In the genomic region with DNA sequence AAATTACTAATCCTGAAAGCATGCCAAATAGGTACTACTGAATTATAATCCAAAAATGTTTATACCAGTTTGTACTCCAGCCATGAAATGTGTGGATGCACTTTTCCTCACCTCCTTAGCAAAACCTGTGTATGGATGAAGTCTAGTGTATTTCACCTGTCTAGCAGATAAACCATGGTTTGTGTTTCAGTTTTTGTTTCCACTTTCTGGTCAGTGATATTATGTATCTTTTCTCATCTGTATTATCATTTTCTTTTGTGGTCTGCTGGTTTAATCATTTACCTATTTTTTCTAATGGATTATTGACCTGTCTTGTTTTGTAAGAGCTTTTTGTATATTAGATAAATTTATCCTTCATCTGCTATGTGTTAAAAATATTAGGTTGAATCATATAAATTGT, we compare ENCODE assay signal across 20 cellular contexts. TPM values are rescaled to one million over a fixed set of nuclear protein-coding genes. Genes with fewer than 3 reads are reported as not detected.
DNase-seq lines count a peak whose midpoint lies in the region; ATAC-seq and TF ChIP-seq lines count a peak whose summit lies in the region.
"Had no signal": no experiment of that assay in that cellular context is flagged by ENCODE, and none has a peak within 500 bp of the region (broad histone marks: within the 10 kb centered on the region; RNA-seq: fewer than 3 reads in every experiment).

No MANE protein-coding gene starts in this region.

- no peaks in the 10 kb centered on the region for H3K9me3 Mint-ChIP-seq in endothelial cell (ENCODE audit: unreplicated experiment)
- H3K9me3 Mint-ChIP-seq in CD8-positive, alpha-beta T cell, result no peaks in the 10 kb centered on the region

- TF ChIP-seq CTCF in GM10248 (IDR thresholded peaks at IDR 0.05; ENCODE audit: control extremely low read depth, extremely low read depth, low read depth, missing control alignments) (no peak), endothelial cell (IDR thresholded peaks at IDR 0.05; ENCODE audit: unreplicated experiment) (no peak)
- TF ChIP-seq CTCF in CD8-positive, alpha-beta T cell (IDR thresholded peaks at IDR 0.05), result no peak

- H3K4me1 Mint-ChIP-seq in endothelial cell (ENCODE audit: unreplicated experiment), result no peaks in the 10 kb centered on the region
- H3K4me1 Mint-ChIP-seq in CD8-positive, alpha-beta T cell (ENCODE audit: low read depth), result no peaks in the 10 kb centered on the region

- intact Hi-C loops in CD8-positive, alpha-beta T cell (cut with DNase I, micrococcal nuclease), result no loop called here

- CTCF ChIA-PET in GM10248 (lab: Yijun Ruan, JAX), result interaction anchor here (1.5 to 3.9 kb wide), 3 partner anchors 12 to 26 kb away, joined by 4 to 25 read pairs (median 6); no protein-coding TSS in a partner anchor
- CTCF ChIA-PET in CD8-positive, alpha-beta T cell (lab: Charles Lee), result no interaction called here

- peaks cover 6% of the 10 kb centered on the region for H3K36me3 ChIP-seq in CD8-positive, alpha-beta T cell (ENCODE audit: insufficient read depth, low read length)

- no peaks in the 10 kb centered on the region for H3K27me3 ChIP-seq in CD8-positive, alpha-beta T cell (ENCODE audit: insufficient read depth, low read length)
- H3K27me3 ChIP-seq: BE2C had no signal

- H3K27me3 Mint-ChIP-seq in endothelial cell (ENCODE audit: unreplicated experiment), result no peaks in the 10 kb centered on the region
- H3K27me3 Mint-ChIP-seq in CD8-positive, alpha-beta T cell (ENCODE audit: low read depth), result no peaks in the 10 kb centered on the region
- H3K27me3 Mint-ChIP-seq: CD4-positive, CD25-positive, alpha-beta regulatory T cell had no signal

- no peaks in the 10 kb centered on the region for H3K4me1 ChIP-seq in CD8-positive, alpha-beta T cell (ENCODE audit: insufficient read depth, low read length)
- H3K4me1 ChIP-seq: BE2C had no signal

- H3K9me3 ChIP-seq in CD8-positive, alpha-beta T cell (ENCODE audit: low read length), result no peaks in the 10 kb centered on the region
- H3K9me3 ChIP-seq: BE2C had no signal

- H3K27ac Mint-ChIP-seq in endothelial cell (ENCODE audit: unreplicated experiment), result no peak overlapping the region
- H3K27ac Mint-ChIP-seq in CD8-positive, alpha-beta T cell, result no peak overlapping the region
- H3K27ac Mint-ChIP-seq: CD4-positive, CD25-positive, alpha-beta regulatory T cell had no signal

- H3K27ac ChIP-seq in CD8-positive, alpha-beta T cell (ENCODE audit: low read depth, low read length), result no peak overlapping the region

- peak; percentile 61 for ATAC-seq in GM18907 (IDR thresholded peaks at IDR 0.05; ENCODE audit: unreplicated experiment)
- ATAC-seq in GM21825 (IDR thresholded peaks at IDR 0.05; ENCODE audit: unreplicated experiment), result peak; percentile 63
- ATAC-seq in HG03196 (IDR thresholded peaks at IDR 0.05; ENCODE audit: unreplicated experiment), result peak; percentile 66
- no peak for ATAC-seq in CD8-positive, alpha-beta T cell
- ATAC-seq: SK-N-SH treated with all-trans-retinoic acid at 6 μM for 48 hours had no signal

- DNase-seq in GM10248 (ENCODE audit: extremely low spot score) (peak; percentile 49), occipital lobe (lab: John Stamatoyannopoulos, UW) (no peak), endothelial cell (ENCODE audit: low spot score) (no peak), DMS53 treated with DMSO at 0.1 percent for 48 hours (lab: John Stamatoyannopoulos, UW; ENCODE audit: unreplicated experiment) (no peak)
- DNase-seq in CD8-positive, alpha-beta T cell, result no peak
- DNase-seq: BE2C; CD4-positive, CD25-positive, alpha-beta regulatory T cell; DMS153; EL; Karpas-422; NCI-H1417 treated with DMSO at 0.1 percent for 48 hours; NCI-H187 treated with DMSO at 0.1 percent for 48 hours; NCI-H2227 treated with DMSO at 0.1 percent for 48 hours; NCI-H510A treated with DMSO at 0.1 percent for 48 hours; NCI-H774; SHP77 treated with DMSO at 0.1 percent for 48 hours had no signal

- peaks cover 26% of the 10 kb centered on the region for H3K36me3 Mint-ChIP-seq in endothelial cell (ENCODE audit: low read depth, unreplicated experiment)
- peaks cover 72% of the 10 kb centered on the region for H3K36me3 Mint-ChIP-seq in CD8-positive, alpha-beta T cell

- H3K4me3 ChIP-seq in CD8-positive, alpha-beta T cell (ENCODE audit: low read depth, low read length), result no peak overlapping the region

- no peak overlapping the region for H3K4me3 Mint-ChIP-seq in endothelial cell (ENCODE audit: unreplicated experiment)
- H3K4me3 Mint-ChIP-seq in CD8-positive, alpha-beta T cell, result no peak overlapping the region
- H3K4me3 Mint-ChIP-seq: CD4-positive, CD25-positive, alpha-beta regulatory T cell had no signal

- POLR2A ChIA-PET in GM10248 (lab: Yijun Ruan, JAX), result no interaction called here
- POLR2A ChIA-PET in CD8-positive, alpha-beta T cell (lab: Charles Lee), result no interaction called here

RNA-seq across cellular contexts. Expression of gene TMEM217, which starts 41.0 kb away (rescaled TPM):
- total RNA-seq in occipital lobe (1.2 TPM), endothelial cell (ENCODE audit: unreplicated experiment) (5.4 TPM)
- total RNA-seq in CD8-positive, alpha-beta T cell, result 1 to 10 TPM in 1 of 2 experiments, under 1 TPM in 1; 0.27 to 1.2 TPM

RNA-seq across cellular contexts. Expression of gene TBC1D22B, which starts 41.4 kb away (rescaled TPM):
- total RNA-seq in occipital lobe (8.0 TPM), endothelial cell (ENCODE audit: unreplicated experiment) (11.8 TPM)
- 1 to 10 TPM; 6.7 to 6.8 TPM for total RNA-seq in CD8-positive, alpha-beta T cell

RNA-seq across cellular contexts. Expression of gene RNF8, which starts 54.8 kb away (rescaled TPM):
- 27.1 TPM for total RNA-seq in occipital lobe
- total RNA-seq in endothelial cell (ENCODE audit: unreplicated experiment), result 21.8 TPM
- 1 to 10 TPM; 8.2 to 8.6 TPM for total RNA-seq in CD8-positive, alpha-beta T cell
